Comparison of ENCODE assay signal across 29 cellular contexts in genomic region chr7:116515584-116515983, GRCh38. TPM values are rescaled to one million over a fixed set of nuclear protein-coding genes. Genes with fewer than 3 reads are reported as not detected.
"Had no signal": no experiment of that assay in that cellular context is flagged by ENCODE, and none has a peak within 500 bp of the region (broad histone marks: within the 10 kb centered on the region; RNA-seq: fewer than 3 reads in every experiment).

No MANE protein-coding gene starts in this region.

- H3K27ac Mint-ChIP-seq: activated CD4-positive, alpha-beta memory T cell treated with anti-CD3 and anti-CD28 coated beads, Interleukin-2, amount 10 ng/mL, durations not matched to agents 7 days and 5 days; activated CD4-positive, alpha-beta T cell treated with anti-CD3 and anti-CD28 coated beads, Interleukin-2, amount 10 ng/mL, durations not matched to agents 7 days and 5 days; activated naive CD4-positive, alpha-beta T cell treated with anti-CD3 and anti-CD28 coated beads, Interleukin-2, amount 10 ng/mL, durations not matched to agents 7 days and 5 days; activated naive CD8-positive, alpha-beta T cell treated with anti-CD3 and anti-CD28 coated beads for 36 hours; activated T-helper 17 cell treated with anti-CD3 and anti-CD28 coated beads, Interleukin-2, amount 50 U/mL, for 72 hours; T-helper 17 cell had no signal

- ATAC-seq: activated T-helper 17 cell treated with anti-CD3 and anti-CD28 coated beads, Interleukin-2, amount 50 U/mL, for 72 hours; T-helper 17 cell had no signal

- H3K9me3 ChIP-seq: adrenal gland, breast epithelium, Peyer's patch, SJCRH30 had no signal

- H3K4me1 ChIP-seq: adrenal gland, breast epithelium had no signal

- H3K4me3 Mint-ChIP-seq: activated CD4-positive, alpha-beta memory T cell treated with anti-CD3 and anti-CD28 coated beads, Interleukin-2, amount 10 ng/mL, durations not matched to agents 7 days and 5 days; activated CD4-positive, alpha-beta T cell treated with anti-CD3 and anti-CD28 coated beads, Interleukin-2, amount 10 ng/mL, durations not matched to agents 7 days and 5 days; activated naive CD4-positive, alpha-beta T cell treated with anti-CD3 and anti-CD28 coated beads, Interleukin-2, amount 10 ng/mL, durations not matched to agents 7 days and 5 days; activated naive CD8-positive, alpha-beta T cell treated with anti-CD3 and anti-CD28 coated beads for 36 hours; activated T-helper 17 cell treated with anti-CD3 and anti-CD28 coated beads, Interleukin-2, amount 50 U/mL, for 72 hours; T-helper 17 cell had no signal

- H3K27me3 ChIP-seq: breast epithelium, Peyer's patch, SJCRH30 had no signal

- DNase-seq: activated CD4-positive, alpha-beta memory T cell treated with anti-CD3 and anti-CD28 coated beads, Interleukin-2, amount 10 ng/mL, durations not matched to agents 7 days and 5 days; activated CD4-positive, alpha-beta T cell treated with anti-CD3 and anti-CD28 coated beads, Interleukin-2, amount 10 ng/mL, durations not matched to agents 7 days and 5 days; activated CD4-positive, CD25-positive, alpha-beta regulatory T cell; activated gamma-delta T cell treated with Interleukin-2 at 50 U/mL for 16 hours; activated naive CD4-positive, alpha-beta T cell treated with anti-CD3 and anti-CD28 coated beads, Interleukin-2, amount 10 ng/mL, durations not matched to agents 7 days and 5 days; activated naive CD8-positive, alpha-beta T cell treated with anti-CD3 and anti-CD28 coated beads for 36 hours; activated T-cell treated with anti-CD3 and anti-CD28 coated beads for 4 hours; activated T-cell treated with anti-CD3 and anti-CD28 coated beads, Interleukin-2, amount 50 U/mL, for 48 hours; adrenal gland; anterior cingulate cortex; caudate nucleus; Kasumi-1; NCI-H1048; NCI-H1930; NCI-H2171; NCI-H2227 treated with DMSO at 0.1 percent for 48 hours; NCI-H446 treated with DMSO at 0.1 percent for 48 hours; NCI-H526; NCI-H774; Peyer's patch; Right ventricle myocardium superior; SJCRH30; T-helper 17 cell; T-helper 9 cell had no signal

- H3K4me3 ChIP-seq: adrenal gland, breast epithelium, Peyer's patch, SJCRH30 had no signal

- H3K36me3 ChIP-seq: adrenal gland, breast epithelium, Peyer's patch, SJCRH30 had no signal

- H3K9me3 Mint-ChIP-seq: activated CD4-positive, alpha-beta memory T cell treated with anti-CD3 and anti-CD28 coated beads, Interleukin-2, amount 10 ng/mL, durations not matched to agents 7 days and 5 days; activated CD4-positive, alpha-beta T cell treated with anti-CD3 and anti-CD28 coated beads, Interleukin-2, amount 10 ng/mL, durations not matched to agents 7 days and 5 days; activated naive CD4-positive, alpha-beta T cell treated with anti-CD3 and anti-CD28 coated beads, Interleukin-2, amount 10 ng/mL, durations not matched to agents 7 days and 5 days; activated naive CD8-positive, alpha-beta T cell treated with anti-CD3 and anti-CD28 coated beads for 36 hours; activated T-helper 17 cell treated with anti-CD3 and anti-CD28 coated beads, Interleukin-2, amount 50 U/mL, for 72 hours had no signal

- H3K36me3 Mint-ChIP-seq: activated naive CD4-positive, alpha-beta T cell treated with anti-CD3 and anti-CD28 coated beads, Interleukin-2, amount 10 ng/mL, durations not matched to agents 7 days and 5 days; activated naive CD8-positive, alpha-beta T cell treated with anti-CD3 and anti-CD28 coated beads for 36 hours had no signal

- H3K27ac ChIP-seq: adrenal gland, breast epithelium, Peyer's patch, RWPE1, SJCRH30, VCaP had no signal

RNA-seq across cellular contexts. Expression of gene CAV1, which starts 9.3 kb away (rescaled TPM):
- total RNA-seq: activated CD4-positive, alpha-beta T cell treated with anti-CD3 and anti-CD28 coated beads, Interleukin-2, amount 10 ng/mL, durations not matched to agents 7 days and 5 days; OCI-LY7 had no signal

RNA-seq across cellular contexts. Expression of gene CAV2, which starts 16.0 kb away (rescaled TPM):
- total RNA-seq: activated CD4-positive, alpha-beta memory T cell treated with anti-CD3 and anti-CD28 coated beads, Interleukin-2, amount 10 ng/mL, durations not matched to agents 7 days and 5 days; activated CD4-positive, alpha-beta T cell treated with anti-CD3 and anti-CD28 coated beads, Interleukin-2, amount 10 ng/mL, durations not matched to agents 7 days and 5 days; activated naive CD8-positive, alpha-beta T cell treated with anti-CD3 and anti-CD28 coated beads for 36 hours; OCI-LY7 had no signal
